In genomic region chr14:61560323-61560722, GRCh38 we compare ENCODE assay signal across 9 cellular contexts.
DNase-seq lines count a peak whose midpoint lies in the region; ATAC-seq, FAIRE-seq and TF ChIP-seq lines count a peak whose summit lies in the region.
"Had no signal": no experiment of that assay in that cellular context is flagged by ENCODE, and none has a peak within 500 bp of the region (broad histone marks: within the 10 kb centered on the region; RNA-seq: fewer than 3 reads in every experiment).

No MANE protein-coding gene starts in this region.

- H3K9me1 ChIP-seq in IMR-90 (ENCODE audit: insufficient read depth, low read length) (peaks cover 38% of the 10 kb centered on the region), K562 (ENCODE audit: control insufficient read depth, insufficient read depth, low read length) (no peaks in the 10 kb centered on the region)

- H3K9me3 ChIP-seq in IMR-90 (ENCODE audit: control insufficient read depth, insufficient read depth, low read length) = no peaks in the 10 kb centered on the region
- H3K9me3 ChIP-seq in K562 (replicated peaks; ENCODE audit: control insufficient read depth, insufficient read depth, low read depth, low read length) = no peaks in the 10 kb centered on the region
- H3K9me3 ChIP-seq in kidney (ENCODE audit: control insufficient read depth in 1 of 2, low read length in 2 of 2) = no peaks in the 10 kb centered on the region
- H3K9me3 ChIP-seq in suprapubic skin = no peaks in the 10 kb centered on the region

- H2BK5ac ChIP-seq in IMR-90 (ENCODE audit: low read depth, low read length, poor library complexity, severe bottlenecking) = peak overlapping the region; percentile 91

- no peaks in the 10 kb centered on the region for H3K27me3 Mint-ChIP-seq in activated naive CD4-positive, alpha-beta T cell treated with anti-CD3 and anti-CD28 coated beads for 36 hours (ENCODE audit: low read depth)

- H3K18ac ChIP-seq in IMR-90 (ENCODE audit: low read depth, low read length) = peak overlapping the region; percentile 85

- H3K14ac ChIP-seq in IMR-90 (replicated peaks; ENCODE audit: low read depth, low read length) = peak overlapping the region; percentile 96

- peak overlapping the region; percentile 100 for H2BK120ac ChIP-seq in IMR-90 (ENCODE audit: low read depth, low read length)

- peak overlapping the region; percentile 99 for H4K91ac ChIP-seq in IMR-90 (ENCODE audit: insufficient read depth, low read depth, low read length)

- peak overlapping the region; percentile 76 for H2AFZ ChIP-seq in IMR-90 (replicated peaks; ENCODE audit: low read length, poor library complexity)
- H2AFZ ChIP-seq in K562 (ENCODE audit: low read depth, low read length) = peak overlapping the region; percentile 85

- H3K27ac ChIP-seq in IMR-90 (ENCODE audit: insufficient read depth, low read length) (peak overlapping the region; percentile 87), K562 (ENCODE audit: extremely low read depth, low read depth, low read length) (peak overlapping the region; percentile 58), kidney (ENCODE audit: low read depth in 2 of 2, low read length in 2 of 2) (peak overlapping the region; percentile 93 to 98), suprapubic skin (peak overlapping the region; percentile 67)

- H3K79me1 ChIP-seq in IMR-90 (ENCODE audit: low read depth in 1 of 2, low read length in 2 of 2) = peaks cover 15 to 65% of the 10 kb centered on the region in 2 experiments; a peak in 3 of 4 replicates

- H3K36me3 ChIP-seq in IMR-90 (ENCODE audit: control insufficient read depth, insufficient read depth, low read length) (no peaks in the 10 kb centered on the region), K562 (ENCODE audit: control insufficient read depth, insufficient read depth, low read length) (no peaks in the 10 kb centered on the region), kidney (ENCODE audit: control insufficient read depth in 1 of 2, insufficient read depth in 2 of 2, low read length in 2 of 2) (no peaks in the 10 kb centered on the region), suprapubic skin (no peaks in the 10 kb centered on the region)

- H3K9ac ChIP-seq in IMR-90 (ENCODE audit: low read depth, low read length) (peak overlapping the region; percentile 71), K562 (ENCODE audit: insufficient read depth in 1 of 2, low read depth in 2 of 2, low read length in 2 of 2) (peak overlapping the region in 1 of 2 experiments; percentile 52; a peak in 2 of 4 replicates), kidney (ENCODE audit: low read length in 2 of 2) (peak overlapping the region; percentile 72 to 85)

- peak overlapping the region; percentile 84 for H3K56ac ChIP-seq in IMR-90 (ENCODE audit: extremely low read depth, insufficient read depth, low read length)

- TF ChIP-seq CTCF in IMR-90 (conservative IDR thresholded peaks at IDR 0.05; ENCODE audit: low read depth, low read length) (no peak), K562 (IDR thresholded peaks at IDR 0.05 in 2 of 3, conservative IDR thresholded peaks at IDR 0.05 in 1 of 3; ENCODE audit: insufficient read depth in 2 of 3, low read depth in 1 of 3, low read length in 3 of 3) (no peak), kidney (IDR thresholded peaks at IDR 0.05; ENCODE audit: borderline replicate concordance, extremely low read depth, insufficient read depth) (no peak), suprapubic skin (IDR thresholded peaks at IDR 0.05) (no peak)

- no peak for FAIRE-seq in K562 (lab: Jason Lieb, UNC)
- FAIRE-seq in kidney (lab: Jason Lieb, UNC) = no peak

- peaks cover 6% of the 10 kb centered on the region for H3K36me3 Mint-ChIP-seq in activated naive CD4-positive, alpha-beta T cell treated with anti-CD3 and anti-CD28 coated beads for 36 hours (ENCODE audit: low read depth)

- no peak overlapping the region for H3K27ac Mint-ChIP-seq in activated naive CD4-positive, alpha-beta T cell treated with anti-CD3 and anti-CD28 coated beads for 36 hours

- no peak overlapping the region for H3K4me3 ChIP-seq in IMR-90 (ENCODE audit: insufficient read depth, low read depth, low read length)
- no peak overlapping the region for H3K4me3 ChIP-seq in K562
- peak overlapping the region; percentile 33 to 67 for H3K4me3 ChIP-seq in kidney (ENCODE audit: low read length in 2 of 2)
- H3K4me3 ChIP-seq in suprapubic skin = no peak overlapping the region

- H2BK15ac ChIP-seq in IMR-90 (ENCODE audit: low read depth, low read length) = peak overlapping the region; percentile 93

- BruUV-seq in IMR-90 (replicated peaks; lab: Mats Ljungman, UMichigan) (no TSS peak), K562 (replicated peaks; lab: Mats Ljungman, UMichigan) (no TSS peak)

- POLR2A ChIA-PET in IMR-90 (lab: Charles Lee; ENCODE audit: unreplicated experiment) = interaction anchor here (1.2 kb wide), 1 partner anchor 13 kb away, joined by 4 read pairs; no protein-coding TSS in a partner anchor
- POLR2A ChIA-PET in K562 (lab: Yijun Ruan, JAX) = interaction anchor here (0.6 to 1.3 kb wide), 3 partner anchors 9 to 199 kb away, joined by 3 to 4 read pairs (median 3); no protein-coding TSS in a partner anchor

- CTCF ChIA-PET in IMR-90 (lab: Yijun Ruan, JAX) (interaction anchor here (0.5 to 1.6 kb wide), 3 partner anchors 85 to 249 kb away, joined by 3 to 5 read pairs (median 3); no protein-coding TSS in a partner anchor), K562 (lab: Yijun Ruan, JAX; ENCODE audit: low intra/inter-chr PET ratio) (no interaction called here)
- CTCF ChIA-PET in activated naive CD4-positive, alpha-beta T cell treated with anti-CD3 and anti-CD28 coated beads for 36 hours (lab: Charles Lee) = interaction anchor here (1.2 kb wide), 1 partner anchor 84 kb away, joined by 3 read pairs; no protein-coding TSS in a partner anchor

- H3K4me1 Mint-ChIP-seq in activated naive CD4-positive, alpha-beta T cell treated with anti-CD3 and anti-CD28 coated beads for 36 hours (ENCODE audit: low read depth) = peaks cover 64% of the 10 kb centered on the region

- H3K23ac ChIP-seq in IMR-90 (ENCODE audit: low read depth, low read length) = peak overlapping the region; percentile 98; the same call in 1 of the 2 replicates

- intact Hi-C loops in IMR-90 (cut with micrococcal nuclease) (loop anchor here (2.0 to 5.0 kb wide), 2 partner anchors 84 to 192 kb away; no protein-coding TSS in a partner anchor), K562 (cut with micrococcal nuclease) (loop anchor here (5.0 kb wide), 1 partner anchor 137 kb away; the partner anchor contains the start of gene HIF1A), kidney (cut with DNase I) (no loop called here)
- intact Hi-C loops in activated naive CD4-positive, alpha-beta T cell treated with anti-CD3 and anti-CD28 coated beads for 36 hours (cut with micrococcal nuclease) = loop anchor here (10.0 kb wide), 1 partner anchor 274 kb away; no protein-coding TSS in a partner anchor

- H4K20me1 ChIP-seq in IMR-90 (ENCODE audit: insufficient read depth, low read length) (no peaks in the 10 kb centered on the region), K562 (replicated peaks; ENCODE audit: control insufficient read depth, insufficient read depth, low read length) (no peaks in the 10 kb centered on the region)

- H3K4me1 ChIP-seq in IMR-90 (ENCODE audit: control insufficient read depth, insufficient read depth, low read length) = peaks cover 54% of the 10 kb centered on the region
- peaks cover 29 to 54% of the 10 kb centered on the region in 2 experiments for H3K4me1 ChIP-seq in K562 (replicated peaks in 1 of 2; ENCODE audit: control insufficient read depth in 2 of 2, insufficient read depth in 2 of 2, low read length in 2 of 2)
- peaks cover 44 to 49% of the 10 kb centered on the region in 2 donors for H3K4me1 ChIP-seq in kidney (ENCODE audit: control insufficient read depth in 1 of 2, insufficient read depth in 1 of 2, low read depth in 1 of 2, low read length in 2 of 2)
- peaks cover 40% of the 10 kb centered on the region for H3K4me1 ChIP-seq in suprapubic skin

- H2AK5ac ChIP-seq in IMR-90 (ENCODE audit: low read depth, low read length) = peak overlapping the region; percentile 81

- TF ChIP-seq POLR2A in IMR-90 (IDR thresholded peaks at IDR 0.05; ENCODE audit: low read depth, low read length) (peak; percentile 30; the same call in 1 of the 2 replicates), K562 (conservative IDR thresholded peaks at IDR 0.05) (no peak), suprapubic skin (IDR thresholded peaks at IDR 0.05) (no peak)

- peak overlapping the region; percentile 79 for H4K5ac ChIP-seq in IMR-90 (ENCODE audit: low read depth, low read length)

- no peak overlapping the region for H3K4me3 Mint-ChIP-seq in activated naive CD4-positive, alpha-beta T cell treated with anti-CD3 and anti-CD28 coated beads for 36 hours

- H2BK20ac ChIP-seq in IMR-90 (ENCODE audit: low read depth, low read length) = peak overlapping the region; percentile 89

- peak overlapping the region; percentile 11; the same call in 1 of the 2 replicates for H3K4me2 ChIP-seq in IMR-90 (ENCODE audit: low read depth, low read length)
- H3K4me2 ChIP-seq in K562 (ENCODE audit: insufficient read depth, low read length) = peak overlapping the region; percentile 65

- ATAC-seq in IMR-90 (ENCODE audit: low read depth) = no peak
- ATAC-seq in K562 = peak; percentile 13
- ATAC-seq in GM21526 (IDR thresholded peaks at IDR 0.05; ENCODE audit: low FRiP score, unreplicated experiment) = no peak

- peak overlapping the region; percentile 99 for H3K4ac ChIP-seq in IMR-90 (ENCODE audit: low read depth, low read length)

- dilution Hi-C loops in IMR-90 (cut with HindIII; ENCODE audit: low sequenced_read_pairs, unreplicated experiment) = no loop called here

- H3K9me3 Mint-ChIP-seq in activated naive CD4-positive, alpha-beta T cell treated with anti-CD3 and anti-CD28 coated beads for 36 hours = no peaks in the 10 kb centered on the region

- no peaks in the 10 kb centered on the region for H3K79me2 ChIP-seq in K562 (ENCODE audit: control insufficient read depth, insufficient read depth, low read length)

- TF ChIP-seq RAD21 in IMR-90 (IDR thresholded peaks at IDR 0.05; ENCODE audit: low read length) (peak; percentile 15; the same call in 1 of the 2 replicates), K562 (CRISPR knock-in tag; conservative IDR thresholded peaks at IDR 0.05 in 1 of 2, IDR thresholded peaks at IDR 0.05 in 1 of 2) (no peak)

- H4K8ac ChIP-seq in IMR-90 (ENCODE audit: low read depth in 2 of 2, low read length in 2 of 2) = peak overlapping the region; percentile 83 to 97

- TF ChIP-seq EP300 in K562 (IDR thresholded peaks at IDR 0.05; ENCODE audit: low read length) (no peak), suprapubic skin (IDR thresholded peaks at IDR 0.05) (no peak)

- in situ Hi-C loops in IMR-90 (cut with MboI; ENCODE audit: low sequenced_read_pairs) = loop anchor here (5.0 to 25.0 kb wide), 2 partner anchors 88 to 923 kb away; partner anchors contain the start of gene SIX1
- in situ Hi-C loops in K562 (cut with MboI) = no loop called here

- DNase-seq in IMR-90 (peak; percentile 61), K562 (ENCODE audit: extremely low read depth in 1 of 4, low spot score in 3 of 4) (no peak), kidney (no peak), suprapubic skin (ENCODE audit: low spot score in 2 of 2) (no peak), Kasumi-1 (lab: John Stamatoyannopoulos, UW) (no peak)
- DNase-seq in activated naive CD4-positive, alpha-beta T cell treated with anti-CD3 and anti-CD28 coated beads for 36 hours = no peak
- DNase-seq: effector memory CD4-positive, alpha-beta T cell; Karpas-422 had no signal

- no CpG with 5 or more reads among the region's 5 CpGs for WGBS in IMR-90 (ENCODE audit: extremely low coverage in 2 of 2, insufficient read length in 1 of 2), 2 experiments
- WGBS in K562 (ENCODE audit: insufficient coverage, low coverage, missing lambda C conversion rate) = 56% methylated on average over 5 of the region's 5 CpGs
- 72% methylated on average over 5 of the region's 5 CpGs for WGBS in suprapubic skin

- H3K27me3 ChIP-seq in IMR-90 (ENCODE audit: control insufficient read depth, insufficient read depth, low read length) (no peaks in the 10 kb centered on the region), K562 (ENCODE audit: control insufficient read depth in 2 of 2, insufficient read depth in 2 of 2, low read length in 2 of 2) (no peaks in the 10 kb centered on the region), suprapubic skin (no peaks in the 10 kb centered on the region)

- no peak overlapping the region for H2AK9ac ChIP-seq in IMR-90 (replicated peaks; ENCODE audit: low read depth, low read length, poor library complexity)

Comparison
In these comparisons a context has a peak if more than half of its experiments do, and no peak if none do; other contexts are left out.
1. H3K4me3 ChIP-seq: peak in kidney (2 of 2); none in IMR-90 (single experiment), K562 (single experiment) and suprapubic skin (single experiment).
2. Peak in every context shown above with its lines, with median percentiles within 50 percentile points of each other: H3K27ac ChIP-seq.